1 cellular context compared by ENCODE assay signal in genomic region chr7:79281406-79281805, GRCh38.
TF ChIP-seq lines count a peak whose summit lies in the region.

No MANE protein-coding gene starts in this region.

TF ChIP-seq in GM23338, 12 proteins besides CTCF, POLR2A, EP300 and RAD21 (continued from another document):
- TF ChIP-seq ZNF462 (CRISPR knock-in tag; IDR thresholded peaks at IDR 0.05) (no peak), ETS1 (IDR thresholded peaks at IDR 0.05) (no peak), POLR2AphosphoS5 (IDR thresholded peaks at IDR 0.05; ENCODE audit: low read depth) (no peak)
TF ChIP-seq in GM23338: peak in this region for 0.
